ENCODE assay signal across 9 cellular contexts in genomic region chr11:134224710-134225662, GRCh38. TPM values are rescaled to one million over a fixed set of nuclear protein-coding genes. Genes with fewer than 3 reads are reported as not detected.
DNase-seq lines count a peak whose midpoint lies in the region; ATAC-seq and TF ChIP-seq lines count a peak whose summit lies in the region.
"Had no signal": no experiment of that assay in that cellular context is flagged by ENCODE, and none has a peak within 500 bp of the region (broad histone marks: within the 10 kb centered on the region; RNA-seq: fewer than 3 reads in every experiment).

No MANE protein-coding gene starts in this region.

- peak overlapping the region; percentile 90 for H3K4me3 ChIP-seq in DOHH2 (ENCODE audit: low read length)
- H3K4me3 ChIP-seq in Karpas-422 (ENCODE audit: low read length) = peak overlapping the region; percentile 79

- peak overlapping the region; percentile 89 for H3K4me2 ChIP-seq in DOHH2 (ENCODE audit: low read length)
- H3K4me2 ChIP-seq in Karpas-422 (ENCODE audit: low read depth, low read length, poor library complexity, severe bottlenecking) = peak overlapping the region; percentile 73

- DNase-seq in Karpas-422 = peak; percentile 51
- peak; percentile 18 to 36 (median 24) for DNase-seq in T-helper 17 cell
- DNase-seq in anterior cingulate cortex (lab: John Stamatoyannopoulos, UW) = peak in 56 of 58 donors; percentile 8 to 82 (median 58)
- DNase-seq in hypothalamus (lab: John Stamatoyannopoulos, UW) = peak in 49 of 51 donors; percentile 12 to 78 (median 61)
- peak; percentile 74 for DNase-seq in sciatic nerve (ENCODE audit: low spot score)
- DNase-seq in GOT3 (lab: John Stamatoyannopoulos, UW) = no peak

- ATAC-seq in GM21717 (IDR thresholded peaks at IDR 0.05; ENCODE audit: unreplicated experiment) (peak; percentile 20), T-helper 17 cell (peak; percentile 10), sciatic nerve (peak; percentile 2)

- no peaks in the 10 kb centered on the region for H3K9me2 ChIP-seq in DOHH2 (replicated peaks; ENCODE audit: control insufficient read depth, low read length)
- no peaks in the 10 kb centered on the region for H3K9me2 ChIP-seq in Karpas-422 (replicated peaks; ENCODE audit: insufficient read depth, low read length)

- intact Hi-C loops in sciatic nerve (cut with DNase I) = loop anchor here (5.0 kb wide), 1 partner anchor 1803 kb away; no protein-coding TSS in a partner anchor

- TF ChIP-seq CTCF in DOHH2 (IDR thresholded peaks at IDR 0.05; ENCODE audit: low read depth, low read length, poor library complexity, severe bottlenecking) = no peak

- H3K4me1 Mint-ChIP-seq in T-helper 17 cell = peaks cover 59% of the 10 kb centered on the region

- peaks cover 2% of the 10 kb centered on the region for H3K36me3 Mint-ChIP-seq in T-helper 17 cell (ENCODE audit: low read depth)

- no peaks in the 10 kb centered on the region for H3K9me3 ChIP-seq in DOHH2 (ENCODE audit: control insufficient read depth, insufficient read depth, low read length)
- no peaks in the 10 kb centered on the region for H3K9me3 ChIP-seq in Karpas-422 (ENCODE audit: low read length)
- H3K9me3 ChIP-seq in T-helper 17 cell (ENCODE audit: control insufficient read depth, low read length, poor library complexity, severe bottlenecking) = no peaks in the 10 kb centered on the region

- peak overlapping the region; percentile 98 for H3K4me3 Mint-ChIP-seq in T-helper 17 cell

- H3K27me3 ChIP-seq in DOHH2 (ENCODE audit: control insufficient read depth, low read length) = peaks cover 43% of the 10 kb centered on the region
- no peaks in the 10 kb centered on the region for H3K27me3 ChIP-seq in Karpas-422 (ENCODE audit: low read length)

- H3K36me3 ChIP-seq in DOHH2 (ENCODE audit: control insufficient read depth, low read length) (peaks cover 33% of the 10 kb centered on the region), Karpas-422 (ENCODE audit: insufficient read depth, low read length) (no peaks in the 10 kb centered on the region)

- H3K27ac ChIP-seq in DOHH2 (ENCODE audit: low read depth, low read length) (no peak overlapping the region), Karpas-422 (ENCODE audit: low read length) (no peak overlapping the region)

- H4K20me1 ChIP-seq in DOHH2 (ENCODE audit: control insufficient read depth, insufficient read depth, low read depth, low read length) (peaks cover 60% of the 10 kb centered on the region), Karpas-422 (ENCODE audit: insufficient read depth, low read depth, low read length) (peaks cover 24% of the 10 kb centered on the region; the same call in 1 of the 2 replicates)

- peaks cover 3% of the 10 kb centered on the region; the same call in 1 of the 2 replicates for H3F3A ChIP-seq in DOHH2 (ENCODE audit: control insufficient read depth, insufficient read depth)

- H3K27me3 Mint-ChIP-seq in T-helper 17 cell = no peaks in the 10 kb centered on the region

- H3K27ac Mint-ChIP-seq in T-helper 17 cell = peak overlapping the region; percentile 98

- H3K79me2 ChIP-seq in DOHH2 (ENCODE audit: control insufficient read depth, low read length) = peaks cover 38% of the 10 kb centered on the region
- peaks cover 34% of the 10 kb centered on the region for H3K79me2 ChIP-seq in Karpas-422 (ENCODE audit: low read length)

- H3K4me1 ChIP-seq in DOHH2 (ENCODE audit: control insufficient read depth, low read length) = peaks cover 56% of the 10 kb centered on the region
- H3K4me1 ChIP-seq in Karpas-422 (ENCODE audit: low read length) = peaks cover 43% of the 10 kb centered on the region

- H3K9ac ChIP-seq in Karpas-422 (ENCODE audit: low read length) = peak overlapping the region; percentile 71

- H2AFZ ChIP-seq in Karpas-422 (ENCODE audit: low read length) = no peak overlapping the region

RNA-seq across cellular contexts. Expression of gene VPS26B, which starts 0.5 kb away (rescaled TPM):
- 7.9 and 11.2 TPM in 2 replicates for total RNA-seq in Karpas-422 (2014; rRNA removed; shearing (Covaris generic); ENCODE audit: low replicate concordance)
- total RNA-seq in T-helper 17 cell = 10 to 100 TPM; 49.9 to 51.1 TPM
- total RNA-seq in sciatic nerve = 39.1 TPM

RNA-seq across cellular contexts. Expression of gene NCAPD3, which starts 1.2 kb away (rescaled TPM):
- 19.5 and 22.0 TPM in 2 replicates for total RNA-seq in Karpas-422 (2014; rRNA removed; shearing (Covaris generic); ENCODE audit: low replicate concordance)
- total RNA-seq in T-helper 17 cell (10 to 100 TPM; 26.8 to 31.4 TPM), sciatic nerve (14.2 TPM)

RNA-seq across cellular contexts. Expression of gene THYN1, which starts 28.2 kb away (rescaled TPM):
- 30.0 and 54.0 TPM in 2 replicates for total RNA-seq in Karpas-422 (2014; rRNA removed; shearing (Covaris generic); ENCODE audit: low replicate concordance)
- 10 to 100 TPM; 32.9 to 36.5 TPM for total RNA-seq in T-helper 17 cell
- 34.9 TPM for total RNA-seq in sciatic nerve

RNA-seq across cellular contexts. Expression of gene ACAD8, which starts 28.4 kb away (rescaled TPM):
- total RNA-seq in Karpas-422 (2014; rRNA removed; shearing (Covaris generic); ENCODE audit: low replicate concordance) = 9.6 and 9.9 TPM in 2 replicates
- total RNA-seq in T-helper 17 cell (10 to 100 TPM; 20.3 to 23.6 TPM), sciatic nerve (24.2 TPM)

RNA-seq across cellular contexts. Expression of gene GLB1L3, which starts 51.2 kb away (rescaled TPM):
- not detected in 2 replicates for total RNA-seq in Karpas-422 (2014; rRNA removed; shearing (Covaris generic); ENCODE audit: low replicate concordance)
- total RNA-seq in T-helper 17 cell = 1 to 10 TPM; 2.0 to 2.2 TPM
- total RNA-seq in sciatic nerve = not detected
- total RNA-seq: renal cortical epithelial cell had no signal
